15 cellular contexts compared by ENCODE assay signal in genomic region chr6:38149526-38149925, GRCh38.
DNase-seq lines count a peak whose midpoint lies in the region; ATAC-seq and TF ChIP-seq lines count a peak whose summit lies in the region.
"Had no signal": no experiment of that assay in that cellular context is flagged by ENCODE, and none has a peak within 500 bp of the region (broad histone marks: within the 10 kb centered on the region; RNA-seq: fewer than 3 reads in every experiment).

No MANE protein-coding gene starts in this region.

- no peaks in the 10 kb centered on the region for H3K9me3 ChIP-seq in CD8-positive, alpha-beta T cell (ENCODE audit: low read length)
- H3K9me3 ChIP-seq in body of pancreas, result no peaks in the 10 kb centered on the region

- H3K9me3 Mint-ChIP-seq in CD8-positive, alpha-beta T cell, result no peaks in the 10 kb centered on the region
- H3K9me3 Mint-ChIP-seq: GM23338 had no signal

- peaks cover 30% of the 10 kb centered on the region for H3K36me3 Mint-ChIP-seq in CD8-positive, alpha-beta T cell

- H3K27ac ChIP-seq in CD8-positive, alpha-beta T cell (ENCODE audit: low read depth, low read length), result no peak overlapping the region
- H3K27ac ChIP-seq in body of pancreas, result no peak overlapping the region

- CTCF ChIA-PET in CD8-positive, alpha-beta T cell (lab: Charles Lee), result interaction anchor here (0.6 to 0.7 kb wide), 2 partner anchors 54 to 379 kb away, joined by 3 to 4 read pairs; no protein-coding TSS in a partner anchor

- no peaks in the 10 kb centered on the region for H3K27me3 ChIP-seq in CD8-positive, alpha-beta T cell (ENCODE audit: insufficient read depth, low read length)
- no peaks in the 10 kb centered on the region for H3K27me3 ChIP-seq in body of pancreas

- WGBS in body of pancreas, 2 donors, result 51 to 60% methylated on average over 2 of the region's 2 CpGs

- POLR2A ChIA-PET in CD8-positive, alpha-beta T cell (lab: Charles Lee), result no interaction called here

- no peak overlapping the region for H3K4me3 ChIP-seq in CD8-positive, alpha-beta T cell (ENCODE audit: low read depth, low read length)
- no peak overlapping the region for H3K4me3 ChIP-seq in body of pancreas
- H3K4me3 ChIP-seq: GM23338 had no signal

- TF ChIP-seq CTCF in CD8-positive, alpha-beta T cell (IDR thresholded peaks at IDR 0.05), result no peak
- no peak for TF ChIP-seq CTCF in body of pancreas (IDR thresholded peaks at IDR 0.05)

- no peak for ATAC-seq in CD8-positive, alpha-beta T cell
- ATAC-seq in body of pancreas (peak; percentile 59), SK-N-SH treated with all-trans-retinoic acid at 6 μM for 48 hours (no peak), HG03342 (IDR thresholded peaks at IDR 0.05; ENCODE audit: unreplicated experiment) (no peak), esophagus mucosa (no peak)
- ATAC-seq: activated CD8-positive, alpha-beta T cell treated with anti-CD3 and anti-CD28 coated beads, Interleukin-2, amount 10 ng/mL, durations not matched to agents 7 days and 5 days; GM23338; left cardiac atrium had no signal

- H3K36me3 ChIP-seq in CD8-positive, alpha-beta T cell (ENCODE audit: insufficient read depth, low read length), result no peaks in the 10 kb centered on the region
- H3K36me3 ChIP-seq in body of pancreas (replicated peaks in 1 of 2; ENCODE audit: insufficient read depth in 1 of 2, low read depth in 2 of 2), result no peaks in the 10 kb centered on the region

- DNase-seq in CD8-positive, alpha-beta T cell, result no peak
- DNase-seq in NCI-H146 treated with DMSO at 0.1 percent for 48 hours (lab: John Stamatoyannopoulos, UW; ENCODE audit: unreplicated experiment), result peak; percentile 27
- peak in 3 of 4 donors; percentile 48 to 65 (median 56) for DNase-seq in body of pancreas
- peak; percentile 36 to 60 for DNase-seq in lung microvascular endothelial cell (ENCODE audit: low read depth in 2 of 2)
- DNase-seq: activated CD8-positive, alpha-beta T cell treated with anti-CD3 and anti-CD28 coated beads, Interleukin-2, amount 10 ng/mL, durations not matched to agents 7 days and 5 days; caudate nucleus; effector memory CD4-positive, alpha-beta T cell; left cardiac atrium; MM.1S; RPMI8226; stimulated activated CD4-positive, alpha-beta T cell treated with anti-CD3 and anti-CD28 coated beads, Interleukin-2, amount 100 ng/mL, for 48 hours had no signal

- H3K4me3 Mint-ChIP-seq in CD8-positive, alpha-beta T cell, result no peak overlapping the region
- H3K4me3 Mint-ChIP-seq: activated CD8-positive, alpha-beta T cell treated with anti-CD3 and anti-CD28 coated beads, Interleukin-2, amount 10 ng/mL, durations not matched to agents 7 days and 5 days; GM23338 had no signal

- no peaks in the 10 kb centered on the region for H3K27me3 Mint-ChIP-seq in CD8-positive, alpha-beta T cell (ENCODE audit: low read depth)

- no peak for TF ChIP-seq POLR2A in body of pancreas (IDR thresholded peaks at IDR 0.05)

- intact Hi-C loops in CD8-positive, alpha-beta T cell (cut with DNase I, micrococcal nuclease), result no loop called here
- intact Hi-C loops in body of pancreas (cut with DNase I), result no loop called here

- no peaks in the 10 kb centered on the region for H3K4me1 ChIP-seq in CD8-positive, alpha-beta T cell (ENCODE audit: insufficient read depth, low read length)
- H3K4me1 ChIP-seq in body of pancreas, result peaks cover 29% of the 10 kb centered on the region

- peak overlapping the region; percentile 27 for H3K27ac Mint-ChIP-seq in CD8-positive, alpha-beta T cell
- H3K27ac Mint-ChIP-seq: activated CD8-positive, alpha-beta T cell treated with anti-CD3 and anti-CD28 coated beads, Interleukin-2, amount 10 ng/mL, durations not matched to agents 7 days and 5 days; GM23338 had no signal

- H3K4me1 Mint-ChIP-seq in CD8-positive, alpha-beta T cell (ENCODE audit: low read depth), result peaks cover 7% of the 10 kb centered on the region

TF ChIP-seq in SK-N-SH treated with all-trans-retinoic acid at 6 μM for 48 hours, 23 proteins besides CTCF, POLR2A, EP300 and RAD21:
- TF ChIP-seq CREB5 (CRISPR knock-in tag; IDR thresholded peaks at IDR 0.05; ENCODE audit: low read depth) (no peak), ARNTL (CRISPR knock-in tag; IDR thresholded peaks at IDR 0.05; ENCODE audit: borderline replicate concordance, low read depth) (no peak), ZNF565 (CRISPR knock-in tag; conservative IDR thresholded peaks at IDR 0.05; ENCODE audit: low read depth) (no peak), BACH2 (CRISPR knock-in tag; IDR thresholded peaks at IDR 0.05; ENCODE audit: borderline replicate concordance) (no peak), ISL1 (CRISPR knock-in tag; IDR thresholded peaks at IDR 0.05) (no peak), PATZ1 (CRISPR knock-in tag; IDR thresholded peaks at IDR 0.05; ENCODE audit: borderline replicate concordance) (no peak), ESRRG (CRISPR knock-in tag; IDR thresholded peaks at IDR 0.05) (no peak), SNAI2 (CRISPR knock-in tag; IDR thresholded peaks at IDR 0.05) (no peak), ZFP3 (CRISPR knock-in tag; IDR thresholded peaks at IDR 0.05) (no peak)
TF ChIP-seq in SK-N-SH treated with all-trans-retinoic acid at 6 μM for 48 hours: peak in this region for 0.

Comparison
In these comparisons a context has a peak if more than half of its experiments do, and no peak if none do; other contexts are left out.
1. DNase-seq: peak in NCI-H146 treated with DMSO at 0.1 percent for 48 hours (single experiment), body of pancreas (3 of 4) and lung microvascular endothelial cell (2 of 2); none in CD8-positive, alpha-beta T cell (0 of 7).